In genomic region chr19:12737666-12738351, GRCh38 we compare ENCODE assay signal across 8 cellular contexts. TPM values are rescaled to one million over a fixed set of nuclear protein-coding genes. Genes with fewer than 3 reads are reported as not detected.
DNase-seq lines count a peak whose midpoint lies in the region; ATAC-seq and TF ChIP-seq lines count a peak whose summit lies in the region.

No MANE protein-coding gene starts in this region.

- CTCF ChIA-PET in CD8-positive, alpha-beta T cell (lab: Charles Lee) = interaction anchor here (1.1 to 13.2 kb wide), 8 partner anchors 15 to 63 kb away, joined by 3 to 126 read pairs (median 4); no protein-coding TSS in a partner anchor

- peak overlapping the region; percentile 92 for H3K27ac Mint-ChIP-seq in CD8-positive, alpha-beta T cell

- POLR2A ChIA-PET in CD8-positive, alpha-beta T cell (lab: Charles Lee) = interaction anchor here (0.6 to 1.9 kb wide), 8 partner anchors 20 to 146 kb away, joined by 3 to 4 read pairs (median 4); partner anchors contain the start of genes DHPS, FBXW9, JUNB and THSD8

- peaks cover 34% of the 10 kb centered on the region for H3K4me1 ChIP-seq in CD8-positive, alpha-beta T cell (ENCODE audit: insufficient read depth, low read length)
- H3K4me1 ChIP-seq in RWPE2 (ENCODE audit: insufficient read depth, poor library complexity, severe bottlenecking) = peaks cover 3% of the 10 kb centered on the region
- peaks cover 25% of the 10 kb centered on the region for H3K4me1 ChIP-seq in osteoblast (ENCODE audit: insufficient read depth, low read length)

- no peak for TF ChIP-seq CTCF in CD8-positive, alpha-beta T cell (IDR thresholded peaks at IDR 0.05)
- TF ChIP-seq CTCF in RWPE2 (IDR thresholded peaks at IDR 0.05; ENCODE audit: poor library complexity, severe bottlenecking) = no peak
- no peak for TF ChIP-seq CTCF in epithelial cell of proximal tubule (conservative IDR thresholded peaks at IDR 0.05; ENCODE audit: low read depth, low read length)
- no peak for TF ChIP-seq CTCF in osteoblast (IDR thresholded peaks at IDR 0.05; ENCODE audit: extremely low read depth, low read depth, low read length)

- H3K4me1 Mint-ChIP-seq in CD8-positive, alpha-beta T cell (ENCODE audit: low read depth) = peaks cover 37% of the 10 kb centered on the region

- peaks cover 33% of the 10 kb centered on the region for H3K36me3 Mint-ChIP-seq in CD8-positive, alpha-beta T cell

- intact Hi-C loops in CD8-positive, alpha-beta T cell (cut with DNase I, micrococcal nuclease) = loop anchor here (1.0 kb wide), 4 partner anchors 19 to 200 kb away; partner anchors contain the start of genes CALR (in 1 of the 2), DHPS (in 1 of the 2) and RNASEH2A (in 1 of the 2)

- no peaks in the 10 kb centered on the region for H3K9me3 ChIP-seq in CD8-positive, alpha-beta T cell (ENCODE audit: low read length)
- H3K9me3 ChIP-seq in RWPE2 (ENCODE audit: severe bottlenecking) (no peaks in the 10 kb centered on the region), osteoblast (ENCODE audit: low read depth, low read length) (no peaks in the 10 kb centered on the region)

- H3K4me3 ChIP-seq in CD8-positive, alpha-beta T cell (ENCODE audit: low read depth, low read length) = peak overlapping the region; percentile 70
- H3K4me3 ChIP-seq in RWPE2 (ENCODE audit: severe bottlenecking) (peak overlapping the region; percentile 80), epithelial cell of proximal tubule (ENCODE audit: low read depth, low read length) (peak overlapping the region; percentile 98), osteoblast (ENCODE audit: insufficient read depth, low read length) (peak overlapping the region; percentile 97)

- peaks cover 40% of the 10 kb centered on the region for H3K79me2 ChIP-seq in osteoblast (ENCODE audit: insufficient read depth, low read length)

- H3K27ac ChIP-seq in CD8-positive, alpha-beta T cell (ENCODE audit: low read depth, low read length) = peak overlapping the region; percentile 87
- H3K27ac ChIP-seq in RWPE2 (ENCODE audit: poor library complexity, severe bottlenecking) (peak overlapping the region; percentile 74), osteoblast (ENCODE audit: low read depth, low read length) (peak overlapping the region; percentile 100)

- H3K36me3 ChIP-seq in CD8-positive, alpha-beta T cell (ENCODE audit: insufficient read depth, low read length) = peaks cover 8% of the 10 kb centered on the region
- peaks cover 28% of the 10 kb centered on the region for H3K36me3 ChIP-seq in RWPE2 (ENCODE audit: low read depth)
- peaks cover 10% of the 10 kb centered on the region for H3K36me3 ChIP-seq in osteoblast (ENCODE audit: insufficient read depth, low read length)

- H3K27me3 Mint-ChIP-seq in CD8-positive, alpha-beta T cell (ENCODE audit: low read depth) = no peaks in the 10 kb centered on the region

- DNase-seq in CD8-positive, alpha-beta T cell = no peak
- no peak for DNase-seq in RWPE2 (ENCODE audit: low spot score)
- no peak for DNase-seq in epithelial cell of proximal tubule (ENCODE audit: low read depth)
- DNase-seq in osteoblast (ENCODE audit: insufficient read length, low spot score, missing footprints) = peak; percentile 68
- DNase-seq in NK-92 (lab: John Stamatoyannopoulos, UW; ENCODE audit: unreplicated experiment) = no peak
- no peak for DNase-seq in hypothalamus (lab: John Stamatoyannopoulos, UW)
- no peak for DNase-seq in HT-29 (ENCODE audit: low spot score)

- peak overlapping the region; percentile 99 for H3K4me3 Mint-ChIP-seq in CD8-positive, alpha-beta T cell

- H4K20me1 ChIP-seq in osteoblast (ENCODE audit: insufficient read depth, low read length) = peaks cover 11% of the 10 kb centered on the region

- ATAC-seq in CD8-positive, alpha-beta T cell = no peak
- no peak for ATAC-seq in RWPE2 (ENCODE audit: low read depth)
- no peak for ATAC-seq in HG02588 (IDR thresholded peaks at IDR 0.05; ENCODE audit: unreplicated experiment)

- H3K27me3 ChIP-seq in CD8-positive, alpha-beta T cell (ENCODE audit: insufficient read depth, low read length) = no peaks in the 10 kb centered on the region
- no peaks in the 10 kb centered on the region for H3K27me3 ChIP-seq in RWPE2 (ENCODE audit: insufficient read depth, poor library complexity, severe bottlenecking)
- no peaks in the 10 kb centered on the region for H3K27me3 ChIP-seq in osteoblast (ENCODE audit: insufficient read depth, low read length)

- peak overlapping the region; percentile 91 for H3K4me2 ChIP-seq in osteoblast (ENCODE audit: insufficient read depth, low read length)

- peak overlapping the region; percentile 97 for H2AFZ ChIP-seq in osteoblast (ENCODE audit: low read length)

- no peaks in the 10 kb centered on the region for H3K9me3 Mint-ChIP-seq in CD8-positive, alpha-beta T cell

RNA-seq across cellular contexts. Expression of gene GET3, which starts 0.5 kb away (rescaled TPM):
- total RNA-seq in CD8-positive, alpha-beta T cell = 10 to 100 TPM; 17.6 to 19.8 TPM
- 86.6 and 151 TPM in 2 replicates for total RNA-seq in epithelial cell of proximal tubule
- 99.5 and 104 TPM in 2 replicates for total RNA-seq in osteoblast
- 90.4 and 105 TPM in 2 replicates for total RNA-seq in HT-29 (2014; rRNA removed; shearing (Covaris generic))

RNA-seq across cellular contexts. Expression of gene TRIR, which starts 3.3 kb away (rescaled TPM):
- 100 to 1,000 TPM; 197 to 213 TPM for total RNA-seq in CD8-positive, alpha-beta T cell
- 430 and 635 TPM in 2 replicates for total RNA-seq in epithelial cell of proximal tubule
- 123 and 136 TPM in 2 replicates for total RNA-seq in osteoblast
- total RNA-seq in HT-29 (2014; rRNA removed; shearing (Covaris generic)) = 258 and 260 TPM in 2 replicates

RNA-seq across cellular contexts. Expression of gene BEST2, which starts 13.8 kb away (rescaled TPM):
- not detected for total RNA-seq in CD8-positive, alpha-beta T cell
- total RNA-seq in epithelial cell of proximal tubule (not detected in 2 replicates), osteoblast (not detected in 2 replicates)
- total RNA-seq in HT-29 (2014; rRNA removed; shearing (Covaris generic)) = 0.37 and 0.48 TPM in 2 replicates

RNA-seq across cellular contexts. Expression of gene TNPO2, which starts 14.1 kb away (rescaled TPM):
- total RNA-seq in CD8-positive, alpha-beta T cell = 10 to 100 TPM; 39.4 to 39.6 TPM
- total RNA-seq in epithelial cell of proximal tubule (21.9 and 33.3 TPM in 2 replicates), osteoblast (36.6 and 39.8 TPM in 2 replicates)
- 24.5 TPM in 2 replicates for total RNA-seq in HT-29 (2014; rRNA removed; shearing (Covaris generic))

RNA-seq across cellular contexts. Expression of gene HOOK2, which starts 37.5 kb away (rescaled TPM):
- 10 to 100 TPM; 13.2 to 13.6 TPM for total RNA-seq in CD8-positive, alpha-beta T cell
- 12.3 and 26.3 TPM in 2 replicates for total RNA-seq in epithelial cell of proximal tubule
- 16.8 and 21.7 TPM in 2 replicates for total RNA-seq in osteoblast
- 64.1 and 72.2 TPM in 2 replicates for total RNA-seq in HT-29 (2014; rRNA removed; shearing (Covaris generic))
